8 cellular contexts compared by ENCODE assay signal in the genomic region with DNA sequence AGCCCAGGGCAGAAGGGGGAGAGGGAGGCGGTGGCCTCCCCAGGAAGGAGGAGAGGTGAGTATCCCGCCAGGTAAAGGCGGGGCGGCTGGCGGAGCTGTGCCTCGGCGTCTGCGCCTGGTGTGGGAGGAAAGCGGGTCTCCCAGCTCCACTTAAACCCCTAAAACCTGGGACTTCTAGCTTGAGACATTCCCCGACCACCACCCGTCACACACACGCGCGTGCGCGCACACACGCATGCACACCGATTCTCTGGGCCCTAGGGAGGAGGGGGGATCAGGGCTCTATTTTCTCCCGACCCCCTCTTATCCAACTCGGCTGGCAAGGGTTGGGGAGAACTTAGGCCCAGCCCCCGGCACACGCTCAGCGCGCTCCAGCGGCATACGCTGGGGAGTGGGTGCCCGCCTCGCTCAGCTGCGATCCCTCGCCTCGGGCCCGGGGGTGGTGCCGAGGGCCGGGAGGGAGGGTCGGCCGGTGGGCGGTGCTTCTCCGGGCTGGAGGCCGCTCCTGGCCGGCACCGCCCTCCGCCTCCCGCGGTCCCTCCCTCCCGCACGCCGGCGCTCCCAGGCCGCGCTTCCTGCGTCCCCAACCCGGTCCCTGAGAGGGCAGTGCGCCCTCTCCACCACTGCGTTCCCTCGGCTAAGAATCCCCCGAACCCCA. TPM values are rescaled to one million over a fixed set of nuclear protein-coding genes. Genes with fewer than 3 reads are reported as not detected.
DNase-seq lines count a peak whose midpoint lies in the region; ATAC-seq, FAIRE-seq and TF ChIP-seq lines count a peak whose summit lies in the region.

TMEM51 (plus strand) TSS at position 564 of the 658 bp plus-strand sequence. CDS start 61,341 bp downstream, outside the sequence.

- H3K4me1 Mint-ChIP-seq in stimulated activated naive B cell treated with anti-CD40 and anti-IgM and Interleukin-4, amounts not matched to agents 10 μg/mL and 1 μg/mL and 100 μg/mL, for 72 hours: peaks cover 14 to 40% of the 10 kb centered on the region in 2 donors

- peaks cover 19% of the 10 kb centered on the region for H3K4me1 ChIP-seq in BE2C

- peak within 1 kb of the TSS; percentile 78 for H3K4me3 ChIP-seq in BE2C (ENCODE audit: low read depth, low read length)
- peak within 1 kb of the TSS; percentile 85 for H3K4me3 ChIP-seq in H7 (ENCODE audit: insufficient read depth, low read depth, low read length)
- H3K4me3 ChIP-seq in choroid plexus epithelial cell (ENCODE audit: low read depth, low read length): peak within 1 kb of the TSS; percentile 68

- H3K4me3 Mint-ChIP-seq in stimulated activated naive B cell treated with anti-CD40 and anti-IgM and Interleukin-4, amounts not matched to agents 10 μg/mL and 1 μg/mL and 100 μg/mL, for 72 hours: peak within 1 kb of the TSS; percentile 44 to 56

- peaks cover 0 to 4% of the 10 kb centered on the region in 2 donors for H3K9me3 Mint-ChIP-seq in stimulated activated naive B cell treated with anti-CD40 and anti-IgM and Interleukin-4, amounts not matched to agents 10 μg/mL and 1 μg/mL and 100 μg/mL, for 72 hours

- H3K9me3 ChIP-seq in BE2C: no peaks in the 10 kb centered on the region

- peak within 1 kb of the TSS; percentile 69 for H3K27ac ChIP-seq in layer of hippocampus (ENCODE audit: low read depth, low read length)

- H3K27me3 ChIP-seq in BE2C (no peaks in the 10 kb centered on the region), H7 (ENCODE audit: control insufficient read depth, insufficient read depth, low read length) (peaks cover 37% of the 10 kb centered on the region), layer of hippocampus (ENCODE audit: control insufficient read depth, insufficient read depth, low read length) (peaks cover 2% of the 10 kb centered on the region)

- H3K36me3 Mint-ChIP-seq in stimulated activated naive B cell treated with anti-CD40 and anti-IgM and Interleukin-4, amounts not matched to agents 10 μg/mL and 1 μg/mL and 100 μg/mL, for 72 hours: no peaks in the 10 kb centered on the region

- DNase-seq in BE2C: peak; percentile 87
- peak; percentile 97 for DNase-seq in H7
- DNase-seq in RCC 7860 (ENCODE audit: low spot score): peak; percentile 44
- peak; percentile 59 for DNase-seq in choroid plexus epithelial cell (ENCODE audit: low read depth)
- no peak for DNase-seq in stimulated activated naive B cell treated with anti-CD40 and anti-IgM and Interleukin-4, amounts not matched to agents 10 μg/mL and 1 μg/mL and 100 μg/mL, for 72 hours

- ATAC-seq in stimulated activated naive B cell treated with anti-CD40 and anti-IgM and Interleukin-4, amounts not matched to agents 10 μg/mL and 1 μg/mL and 100 μg/mL, for 72 hours (replicated peaks): no peak
- ATAC-seq in HG03460 (IDR thresholded peaks at IDR 0.05; ENCODE audit: unreplicated experiment): no peak
- no peak for ATAC-seq in HG03469 (IDR thresholded peaks at IDR 0.05; ENCODE audit: unreplicated experiment)

- no peak within 1 kb of the TSS for H3K27ac Mint-ChIP-seq in stimulated activated naive B cell treated with anti-CD40 and anti-IgM and Interleukin-4, amounts not matched to agents 10 μg/mL and 1 μg/mL and 100 μg/mL, for 72 hours

- no peak for TF ChIP-seq CTCF in BE2C (IDR thresholded peaks at IDR 0.05; ENCODE audit: low read depth, low read length)
- no peak for TF ChIP-seq CTCF in choroid plexus epithelial cell (conservative IDR thresholded peaks at IDR 0.05; ENCODE audit: low read depth, low read length)

- peaks cover 52 to 57% of the 10 kb centered on the region in 2 donors for H3K27me3 Mint-ChIP-seq in stimulated activated naive B cell treated with anti-CD40 and anti-IgM and Interleukin-4, amounts not matched to agents 10 μg/mL and 1 μg/mL and 100 μg/mL, for 72 hours

- no peak for FAIRE-seq in RCC 7860 (lab: Jason Lieb, UNC)

- H3K36me3 ChIP-seq in BE2C (peaks cover 5% of the 10 kb centered on the region; the same call in 1 of the 2 replicates), H7 (replicated peaks; ENCODE audit: control insufficient read depth, insufficient read depth, low read length) (no peaks in the 10 kb centered on the region)

RNA-seq across cellular contexts. Expression of gene TMEM51, which starts in this region (rescaled TPM):
- 47.7 TPM for polyA plus RNA-seq in BE2C (2012; ENCODE audit: insufficient read depth, insufficient read length, low read depth)
- 9.8 and 11.9 TPM in 2 replicates for total RNA-seq in H7 (2014; rRNA removed; shearing (Covaris generic))
